ENCODE assay signal across 12 cellular contexts in the genomic region with DNA sequence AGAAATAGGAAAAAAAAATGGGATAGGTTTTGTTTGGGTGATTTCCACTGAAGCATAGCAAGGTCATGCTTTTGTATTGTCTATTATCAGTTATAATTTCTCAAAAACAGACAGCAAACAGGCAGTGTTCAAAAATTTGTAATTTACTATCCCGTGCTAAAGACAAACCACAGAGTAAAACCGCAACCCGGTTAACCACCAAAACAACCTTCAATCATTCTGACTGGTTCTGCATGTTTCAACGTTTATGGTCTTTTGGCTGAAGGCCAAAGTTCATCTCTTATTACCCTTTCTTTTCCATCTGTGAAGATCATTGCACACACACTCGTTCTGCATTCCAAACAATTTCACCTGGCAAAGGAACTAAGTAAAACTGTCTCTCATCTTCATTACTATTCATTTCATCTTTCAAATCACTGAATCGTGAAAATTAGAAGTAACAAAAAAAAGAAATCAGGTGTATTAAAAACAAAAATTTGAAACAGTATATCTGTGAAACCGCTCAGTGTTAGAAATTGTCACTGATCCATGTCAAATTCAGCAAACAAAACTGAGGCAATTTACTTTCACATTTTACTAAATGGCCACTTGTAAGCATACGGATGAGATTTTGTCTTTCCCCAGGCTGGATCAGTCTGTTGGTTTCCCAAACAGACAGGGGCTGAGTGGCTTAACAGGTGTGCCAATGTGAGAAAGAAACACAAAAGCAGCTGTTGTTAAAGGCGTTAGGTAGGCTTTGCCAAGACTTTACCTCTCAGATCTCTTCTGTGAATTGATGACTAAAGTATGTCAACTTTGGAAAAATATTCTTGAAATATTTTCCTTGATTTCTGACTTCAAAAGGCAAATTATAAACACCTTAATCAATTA.
DNase-seq lines count a peak whose midpoint lies in the region; ATAC-seq and TF ChIP-seq lines count a peak whose summit lies in the region.
"Had no signal": no experiment of that assay in that cellular context is flagged by ENCODE, and none has a peak within 500 bp of the region (broad histone marks: within the 10 kb centered on the region; RNA-seq: fewer than 3 reads in every experiment).

No MANE protein-coding gene starts in this region.

- no peaks in the 10 kb centered on the region for H3K9me3 ChIP-seq in adipocyte (ENCODE audit: control insufficient read depth, low read length)
- no peaks in the 10 kb centered on the region for H3K9me3 ChIP-seq in gastrocnemius medialis
- H3K9me3 ChIP-seq: thyroid gland had no signal

- H3K4me3 ChIP-seq in adipocyte (ENCODE audit: low read length) (no peak overlapping the region), gastrocnemius medialis (no peak overlapping the region)
- H3K4me3 ChIP-seq: thyroid gland had no signal

- H3K27me3 ChIP-seq in adipocyte (replicated peaks; ENCODE audit: control insufficient read depth, insufficient read depth, low read length), result no peaks in the 10 kb centered on the region
- no peaks in the 10 kb centered on the region for H3K27me3 ChIP-seq in gastrocnemius medialis
- H3K27me3 ChIP-seq: thyroid gland had no signal

- H3K27ac ChIP-seq in gastrocnemius medialis, result no peak overlapping the region
- H3K27ac ChIP-seq: epithelial cell of prostate, thyroid gland had no signal

- TF ChIP-seq POLR2A in gastrocnemius medialis (IDR thresholded peaks at IDR 0.05), result no peak

- intact Hi-C loops in gastrocnemius medialis (cut with DNase I; ENCODE audit: low total_unique reads), result no loop called here

- no peak overlapping the region for H3K9ac ChIP-seq in adipocyte (ENCODE audit: low read length)

- in situ Hi-C loops in gastrocnemius medialis (cut with MboI; ENCODE audit: low sequenced_read_pairs in 4 of 4), result no loop called here

- DNase-seq in DMS153 treated with DMSO at 0.1 percent for 48 hours (lab: John Stamatoyannopoulos, UW; ENCODE audit: unreplicated experiment), result peak; percentile 94
- DNase-seq in NCI-H1048 (lab: John Stamatoyannopoulos, UW), result peak; percentile 37
- DNase-seq in NCI-H510A (lab: John Stamatoyannopoulos, UW), result peak; percentile 59
- peak; percentile 4 for DNase-seq in adipocyte (ENCODE audit: low read depth)
- DNase-seq in iPS-NIHi11 (ENCODE audit: low spot score), result no peak
- no peak for DNase-seq in gastrocnemius medialis
- DNase-seq in 8988T, result no peak
- DNase-seq: amniotic stem cell; NK-92 treated with Interleukin-12 subunit alpha and Interleukin-12 subunit beta, amount 100 ng/mL, for 24 hours had no signal

- H3K4me1 ChIP-seq in adipocyte (ENCODE audit: control insufficient read depth, insufficient read depth, low read length) (no peaks in the 10 kb centered on the region), gastrocnemius medialis (no peaks in the 10 kb centered on the region)
- H3K4me1 ChIP-seq: thyroid gland had no signal

- no peak for ATAC-seq in gastrocnemius medialis
- ATAC-seq in HG03354 (IDR thresholded peaks at IDR 0.05; ENCODE audit: poor library complexity, severe bottlenecking, unreplicated experiment), result no peak

- TF ChIP-seq CTCF in gastrocnemius medialis (IDR thresholded peaks at IDR 0.05 in 4 of 5, conservative IDR thresholded peaks at IDR 0.05 in 1 of 5), result no peak

- no peaks in the 10 kb centered on the region for H3K36me3 ChIP-seq in adipocyte (ENCODE audit: control insufficient read depth, insufficient read depth, low read length, severe bottlenecking)
- no peaks in the 10 kb centered on the region for H3K36me3 ChIP-seq in gastrocnemius medialis
- H3K36me3 ChIP-seq: thyroid gland had no signal

Comparison
In these comparisons a context has a peak if more than half of its experiments do, and no peak if none do; other contexts are left out.
1. DNase-seq: peak in DMS153 treated with DMSO at 0.1 percent for 48 hours (single experiment), NCI-H1048 (single experiment), NCI-H510A (single experiment) and adipocyte (single experiment); none in iPS-NIHi11 (single experiment), gastrocnemius medialis (0 of 2) and 8988T (single experiment).